In the genomic region with DNA sequence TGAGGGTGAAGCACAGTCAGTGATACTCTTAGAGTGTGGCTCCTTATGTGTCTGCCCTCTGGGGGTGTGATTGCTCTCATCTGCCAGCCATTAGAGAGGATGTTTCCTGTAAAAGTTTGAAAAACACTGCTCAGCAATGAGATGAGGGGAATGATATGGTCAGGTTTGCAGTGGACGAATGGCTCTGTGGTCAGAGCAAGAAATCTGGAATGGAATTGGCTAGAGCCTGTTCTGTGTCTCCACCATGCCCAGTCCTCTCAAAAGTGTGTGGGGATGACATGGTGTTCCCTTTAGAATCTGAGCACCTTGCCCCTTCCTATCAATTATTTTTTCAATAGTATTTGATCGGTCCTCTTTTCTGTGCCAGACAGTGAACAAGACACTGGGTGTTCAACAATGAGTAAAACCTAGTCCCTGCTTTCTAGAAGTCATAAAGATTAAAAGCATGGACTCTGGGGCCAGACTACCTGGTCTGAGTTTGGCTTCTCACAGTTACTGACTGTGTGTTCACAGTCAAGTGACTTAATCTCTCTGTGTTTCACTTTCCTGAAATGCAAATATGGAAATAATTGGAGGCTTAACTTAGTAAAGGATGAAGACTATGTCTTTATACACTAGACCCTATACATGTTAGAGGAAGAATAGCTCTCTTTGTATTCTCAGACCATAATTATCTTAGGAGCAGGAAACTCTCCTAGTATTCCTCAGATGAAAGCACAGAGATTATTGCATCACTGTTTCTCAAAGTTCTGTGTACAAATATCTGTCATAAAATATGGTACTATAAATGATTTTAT, we compare ENCODE assay signal across 1 cellular context.
TF ChIP-seq lines count a peak whose summit lies in the region.

No MANE protein-coding gene starts in this region.

TF ChIP-seq in HepG2, 621 proteins besides CTCF, POLR2A, EP300 and RAD21 (continued from another document and continues in another):
- TF ChIP-seq ZNF264 (CRISPR knock-in tag; IDR thresholded peaks at IDR 0.05) (peak; percentile 45; the same call in 1 of the 2 replicates), ISX (CRISPR knock-in tag; conservative IDR thresholded peaks at IDR 0.05) (no peak), ZFAT (CRISPR knock-in tag; conservative IDR thresholded peaks at IDR 0.05) (no peak), ZNF562 (CRISPR knock-in tag; IDR thresholded peaks at IDR 0.05; ENCODE audit: borderline replicate concordance) (no peak), ATF7 (IDR thresholded peaks at IDR 0.05) (peak; percentile 55; the same call in 1 of the 2 replicates), ATF7 (CRISPR knock-in tag; IDR thresholded peaks at IDR 0.05) (no peak), ZSCAN22 (CRISPR knock-in tag; IDR thresholded peaks at IDR 0.05) (no peak), ZNF660 (CRISPR knock-in tag; IDR thresholded peaks at IDR 0.05; ENCODE audit: borderline replicate concordance, low read depth) (no peak), EEA1 (CRISPR knock-in tag; IDR thresholded peaks at IDR 0.05; ENCODE audit: borderline replicate concordance) (no peak), SMYD3 (CRISPR knock-in tag; IDR thresholded peaks at IDR 0.05) (0 out of 2 replicates have a peak, but pooled peaks have one; percentile 34), RFXAP (CRISPR knock-in tag; IDR thresholded peaks at IDR 0.05; ENCODE audit: borderline replicate concordance) (0 out of 2 replicates have a peak, but pooled peaks have one; percentile 12), KLF9 (CRISPR knock-in tag; IDR thresholded peaks at IDR 0.05; ENCODE audit: low read depth) (no peak), ZNF670 (CRISPR knock-in tag; IDR thresholded peaks at IDR 0.05; ENCODE audit: borderline replicate concordance) (0 out of 2 replicates have a peak, but pooled peaks have one; percentile 45), NR1H2 (CRISPR knock-in tag; IDR thresholded peaks at IDR 0.05; ENCODE audit: borderline replicate concordance, low read depth) (no peak), TAF1 (CRISPR knock-in tag; IDR thresholded peaks at IDR 0.05) (no peak), ZNF878 (CRISPR knock-in tag; IDR thresholded peaks at IDR 0.05) (no peak), RCOR2 (CRISPR knock-in tag; IDR thresholded peaks at IDR 0.05) (no peak), ZNF558 (CRISPR knock-in tag; IDR thresholded peaks at IDR 0.05; ENCODE audit: borderline replicate concordance) (no peak), ZNF619 (CRISPR knock-in tag; IDR thresholded peaks at IDR 0.05) (no peak), MTF1 (CRISPR knock-in tag; IDR thresholded peaks at IDR 0.05) (0 out of 2 replicates have a peak, but pooled peaks have one; percentile 37), ELF1 (CRISPR knock-in tag; IDR thresholded peaks at IDR 0.05) (no peak), ZNF230 (CRISPR knock-in tag; IDR thresholded peaks at IDR 0.05) (no peak), TEAD3 (CRISPR knock-in tag; optimal IDR thresholded peaks at IDR 0.05; ENCODE audit: borderline replicate concordance) (no peak), ZNF234 (CRISPR knock-in tag; conservative IDR thresholded peaks at IDR 0.05) (no peak), RBM22 (optimal IDR thresholded peaks at IDR 0.05; ENCODE audit: low read length) (peak; percentile 70), NR2F2 (IDR thresholded peaks at IDR 0.05; ENCODE audit: borderline replicate concordance, low read depth) (no peak), ZNF839 (CRISPR knock-in tag; IDR thresholded peaks at IDR 0.05; ENCODE audit: borderline replicate concordance) (no peak), ZNF33A (CRISPR knock-in tag; IDR thresholded peaks at IDR 0.05; ENCODE audit: borderline replicate concordance) (peak; percentile 57; the same call in 1 of the 2 replicates)
- TF ChIP-seq, protein P1, sequence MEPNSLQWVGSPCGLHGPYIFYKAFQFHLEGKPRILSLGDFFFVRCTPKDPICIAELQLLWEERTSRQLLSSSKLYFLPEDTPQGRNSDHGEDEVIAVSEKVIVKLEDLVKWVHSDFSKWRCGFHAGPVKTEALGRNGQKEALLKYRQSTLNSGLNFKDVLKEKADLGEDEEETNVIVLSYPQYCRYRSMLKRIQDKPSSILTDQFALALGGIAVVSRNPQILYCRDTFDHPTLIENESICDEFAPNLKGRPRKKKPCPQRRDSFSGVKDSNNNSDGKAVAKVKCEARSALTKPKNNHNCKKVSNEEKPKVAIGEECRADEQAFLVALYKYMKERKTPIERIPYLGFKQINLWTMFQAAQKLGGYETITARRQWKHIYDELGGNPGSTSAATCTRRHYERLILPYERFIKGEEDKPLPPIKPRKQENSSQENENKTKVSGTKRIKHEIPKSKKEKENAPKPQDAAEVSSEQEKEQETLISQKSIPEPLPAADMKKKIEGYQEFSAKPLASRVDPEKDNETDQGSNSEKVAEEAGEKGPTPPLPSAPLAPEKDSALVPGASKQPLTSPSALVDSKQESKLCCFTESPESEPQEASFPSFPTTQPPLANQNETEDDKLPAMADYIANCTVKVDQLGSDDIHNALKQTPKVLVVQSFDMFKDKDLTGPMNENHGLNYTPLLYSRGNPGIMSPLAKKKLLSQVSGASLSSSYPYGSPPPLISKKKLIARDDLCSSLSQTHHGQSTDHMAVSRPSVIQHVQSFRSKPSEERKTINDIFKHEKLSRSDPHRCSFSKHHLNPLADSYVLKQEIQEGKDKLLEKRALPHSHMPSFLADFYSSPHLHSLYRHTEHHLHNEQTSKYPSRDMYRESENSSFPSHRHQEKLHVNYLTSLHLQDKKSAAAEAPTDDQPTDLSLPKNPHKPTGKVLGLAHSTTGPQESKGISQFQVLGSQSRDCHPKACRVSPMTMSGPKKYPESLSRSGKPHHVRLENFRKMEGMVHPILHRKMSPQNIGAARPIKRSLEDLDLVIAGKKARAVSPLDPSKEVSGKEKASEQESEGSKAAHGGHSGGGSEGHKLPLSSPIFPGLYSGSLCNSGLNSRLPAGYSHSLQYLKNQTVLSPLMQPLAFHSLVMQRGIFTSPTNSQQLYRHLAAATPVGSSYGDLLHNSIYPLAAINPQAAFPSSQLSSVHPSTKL (CRISPR knock-in tag; IDR thresholded peaks at IDR 0.05), result peak; percentile 57
- TF ChIP-seq, protein P2, sequence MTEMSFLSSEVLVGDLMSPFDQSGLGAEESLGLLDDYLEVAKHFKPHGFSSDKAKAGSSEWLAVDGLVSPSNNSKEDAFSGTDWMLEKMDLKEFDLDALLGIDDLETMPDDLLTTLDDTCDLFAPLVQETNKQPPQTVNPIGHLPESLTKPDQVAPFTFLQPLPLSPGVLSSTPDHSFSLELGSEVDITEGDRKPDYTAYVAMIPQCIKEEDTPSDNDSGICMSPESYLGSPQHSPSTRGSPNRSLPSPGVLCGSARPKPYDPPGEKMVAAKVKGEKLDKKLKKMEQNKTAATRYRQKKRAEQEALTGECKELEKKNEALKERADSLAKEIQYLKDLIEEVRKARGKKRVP (CRISPR knock-in tag; IDR thresholded peaks at IDR 0.05), result peak in 1 of 2 experiments; percentile 94; a peak in 2 of 4 replicates
- TF ChIP-seq, protein P3, sequence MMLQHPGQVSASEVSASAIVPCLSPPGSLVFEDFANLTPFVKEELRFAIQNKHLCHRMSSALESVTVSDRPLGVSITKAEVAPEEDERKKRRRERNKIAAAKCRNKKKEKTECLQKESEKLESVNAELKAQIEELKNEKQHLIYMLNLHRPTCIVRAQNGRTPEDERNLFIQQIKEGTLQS (CRISPR knock-in tag; IDR thresholded peaks at IDR 0.05), result peak; percentile 68; the same call in 1 of the 2 replicates
- TF ChIP-seq, protein P4, sequence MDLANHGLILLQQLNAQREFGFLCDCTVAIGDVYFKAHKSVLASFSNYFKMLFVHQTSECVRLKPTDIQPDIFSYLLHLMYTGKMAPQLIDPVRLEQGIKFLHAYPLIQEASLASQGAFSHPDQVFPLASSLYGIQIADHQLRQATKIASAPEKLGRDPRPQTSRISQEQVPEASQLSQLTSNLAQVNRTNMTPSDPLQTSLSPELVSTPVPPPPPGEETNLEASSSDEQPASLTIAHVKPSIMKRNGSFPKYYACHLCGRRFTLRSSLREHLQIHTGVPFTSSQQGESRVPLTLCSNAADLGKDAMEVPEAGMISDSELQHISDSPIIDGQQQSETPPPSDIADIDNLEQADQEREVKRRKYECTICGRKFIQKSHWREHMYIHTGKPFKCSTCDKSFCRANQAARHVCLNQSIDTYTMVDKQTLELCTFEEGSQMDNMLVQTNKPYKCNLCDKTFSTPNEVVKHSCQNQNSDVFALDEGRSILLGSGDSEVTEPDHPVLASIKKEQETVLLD (CRISPR knock-in tag; IDR thresholded peaks at IDR 0.05; ENCODE audit: low read depth), result no peak
- TF ChIP-seq, protein P5, sequence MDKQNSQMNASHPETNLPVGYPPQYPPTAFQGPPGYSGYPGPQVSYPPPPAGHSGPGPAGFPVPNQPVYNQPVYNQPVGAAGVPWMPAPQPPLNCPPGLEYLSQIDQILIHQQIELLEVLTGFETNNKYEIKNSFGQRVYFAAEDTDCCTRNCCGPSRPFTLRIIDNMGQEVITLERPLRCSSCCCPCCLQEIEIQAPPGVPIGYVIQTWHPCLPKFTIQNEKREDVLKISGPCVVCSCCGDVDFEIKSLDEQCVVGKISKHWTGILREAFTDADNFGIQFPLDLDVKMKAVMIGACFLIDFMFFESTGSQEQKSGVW (CRISPR knock-in tag; IDR thresholded peaks at IDR 0.05; ENCODE audit: borderline replicate concordance), result no peak
- TF ChIP-seq, protein P6, sequence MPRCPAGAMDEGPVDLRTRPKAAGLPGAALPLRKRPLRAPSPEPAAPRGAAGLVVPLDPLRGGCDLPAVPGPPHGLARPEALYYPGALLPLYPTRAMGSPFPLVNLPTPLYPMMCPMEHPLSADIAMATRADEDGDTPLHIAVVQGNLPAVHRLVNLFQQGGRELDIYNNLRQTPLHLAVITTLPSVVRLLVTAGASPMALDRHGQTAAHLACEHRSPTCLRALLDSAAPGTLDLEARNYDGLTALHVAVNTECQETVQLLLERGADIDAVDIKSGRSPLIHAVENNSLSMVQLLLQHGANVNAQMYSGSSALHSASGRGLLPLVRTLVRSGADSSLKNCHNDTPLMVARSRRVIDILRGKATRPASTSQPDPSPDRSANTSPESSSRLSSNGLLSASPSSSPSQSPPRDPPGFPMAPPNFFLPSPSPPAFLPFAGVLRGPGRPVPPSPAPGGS (CRISPR knock-in tag; IDR thresholded peaks at IDR 0.05), result no peak
- TF ChIP-seq, protein P7, sequence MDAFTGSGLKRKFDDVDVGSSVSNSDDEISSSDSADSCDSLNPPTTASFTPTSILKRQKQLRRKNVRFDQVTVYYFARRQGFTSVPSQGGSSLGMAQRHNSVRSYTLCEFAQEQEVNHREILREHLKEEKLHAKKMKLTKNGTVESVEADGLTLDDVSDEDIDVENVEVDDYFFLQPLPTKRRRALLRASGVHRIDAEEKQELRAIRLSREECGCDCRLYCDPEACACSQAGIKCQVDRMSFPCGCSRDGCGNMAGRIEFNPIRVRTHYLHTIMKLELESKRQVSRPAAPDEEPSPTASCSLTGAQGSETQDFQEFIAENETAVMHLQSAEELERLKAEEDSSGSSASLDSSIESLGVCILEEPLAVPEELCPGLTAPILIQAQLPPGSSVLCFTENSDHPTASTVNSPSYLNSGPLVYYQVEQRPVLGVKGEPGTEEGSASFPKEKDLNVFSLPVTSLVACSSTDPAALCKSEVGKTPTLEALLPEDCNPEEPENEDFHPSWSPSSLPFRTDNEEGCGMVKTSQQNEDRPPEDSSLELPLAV (CRISPR knock-in tag; conservative IDR thresholded peaks at IDR 0.05; ENCODE audit: low read depth), result no peak
- TF ChIP-seq, protein P8, sequence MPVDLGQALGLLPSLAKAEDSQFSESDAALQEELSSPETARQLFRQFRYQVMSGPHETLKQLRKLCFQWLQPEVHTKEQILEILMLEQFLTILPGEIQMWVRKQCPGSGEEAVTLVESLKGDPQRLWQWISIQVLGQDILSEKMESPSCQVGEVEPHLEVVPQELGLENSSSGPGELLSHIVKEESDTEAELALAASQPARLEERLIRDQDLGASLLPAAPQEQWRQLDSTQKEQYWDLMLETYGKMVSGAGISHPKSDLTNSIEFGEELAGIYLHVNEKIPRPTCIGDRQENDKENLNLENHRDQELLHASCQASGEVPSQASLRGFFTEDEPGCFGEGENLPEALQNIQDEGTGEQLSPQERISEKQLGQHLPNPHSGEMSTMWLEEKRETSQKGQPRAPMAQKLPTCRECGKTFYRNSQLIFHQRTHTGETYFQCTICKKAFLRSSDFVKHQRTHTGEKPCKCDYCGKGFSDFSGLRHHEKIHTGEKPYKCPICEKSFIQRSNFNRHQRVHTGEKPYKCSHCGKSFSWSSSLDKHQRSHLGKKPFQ (CRISPR knock-in tag; IDR thresholded peaks at IDR 0.05; ENCODE audit: insufficient replicate concordance), result no peak
- TF ChIP-seq, protein P9, sequence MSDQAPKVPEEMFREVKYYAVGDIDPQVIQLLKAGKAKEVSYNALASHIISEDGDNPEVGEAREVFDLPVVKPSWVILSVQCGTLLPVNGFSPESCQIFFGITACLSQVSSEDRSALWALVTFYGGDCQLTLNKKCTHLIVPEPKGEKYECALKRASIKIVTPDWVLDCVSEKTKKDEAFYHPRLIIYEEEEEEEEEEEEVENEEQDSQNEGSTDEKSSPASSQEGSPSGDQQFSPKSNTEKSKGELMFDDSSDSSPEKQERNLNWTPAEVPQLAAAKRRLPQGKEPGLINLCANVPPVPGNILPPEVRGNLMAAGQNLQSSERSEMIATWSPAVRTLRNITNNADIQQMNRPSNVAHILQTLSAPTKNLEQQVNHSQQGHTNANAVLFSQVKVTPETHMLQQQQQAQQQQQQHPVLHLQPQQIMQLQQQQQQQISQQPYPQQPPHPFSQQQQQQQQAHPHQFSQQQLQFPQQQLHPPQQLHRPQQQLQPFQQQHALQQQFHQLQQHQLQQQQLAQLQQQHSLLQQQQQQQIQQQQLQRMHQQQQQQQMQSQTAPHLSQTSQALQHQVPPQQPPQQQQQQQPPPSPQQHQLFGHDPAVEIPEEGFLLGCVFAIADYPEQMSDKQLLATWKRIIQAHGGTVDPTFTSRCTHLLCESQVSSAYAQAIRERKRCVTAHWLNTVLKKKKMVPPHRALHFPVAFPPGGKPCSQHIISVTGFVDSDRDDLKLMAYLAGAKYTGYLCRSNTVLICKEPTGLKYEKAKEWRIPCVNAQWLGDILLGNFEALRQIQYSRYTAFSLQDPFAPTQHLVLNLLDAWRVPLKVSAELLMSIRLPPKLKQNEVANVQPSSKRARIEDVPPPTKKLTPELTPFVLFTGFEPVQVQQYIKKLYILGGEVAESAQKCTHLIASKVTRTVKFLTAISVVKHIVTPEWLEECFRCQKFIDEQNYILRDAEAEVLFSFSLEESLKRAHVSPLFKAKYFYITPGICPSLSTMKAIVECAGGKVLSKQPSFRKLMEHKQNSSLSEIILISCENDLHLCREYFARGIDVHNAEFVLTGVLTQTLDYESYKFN (CRISPR knock-in tag; conservative IDR thresholded peaks at IDR 0.05), result no peak
